ENCODE assay signal across 20 cellular contexts in the genomic region with DNA sequence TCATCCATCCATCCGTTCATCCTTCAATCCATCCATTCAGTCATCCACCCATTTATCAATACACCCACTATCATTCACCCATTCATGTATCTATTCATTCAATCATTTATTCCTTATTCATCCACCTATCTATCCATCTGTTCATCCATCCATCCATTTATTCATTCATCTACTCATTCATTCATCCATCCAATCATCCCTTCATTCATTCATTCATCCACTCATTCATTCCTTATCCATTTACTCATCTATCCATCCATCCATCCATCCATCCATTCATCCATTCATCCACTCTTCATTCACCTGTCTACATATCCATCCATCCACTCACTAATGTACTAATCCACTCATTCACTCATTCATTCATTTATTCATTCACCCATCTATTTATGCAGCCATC. TPM values are rescaled to one million over a fixed set of nuclear protein-coding genes. Genes with fewer than 3 reads are reported as not detected.
DNase-seq lines count a peak whose midpoint lies in the region; ATAC-seq, FAIRE-seq and TF ChIP-seq lines count a peak whose summit lies in the region.
"Had no signal": no experiment of that assay in that cellular context is flagged by ENCODE, and none has a peak within 500 bp of the region (broad histone marks: within the 10 kb centered on the region; RNA-seq: fewer than 3 reads in every experiment).

No MANE protein-coding gene starts in this region.

- H3K27ac Mint-ChIP-seq in CD4-positive, CD25-positive, alpha-beta regulatory T cell, result no peak overlapping the region
- H3K27ac Mint-ChIP-seq: CD4-positive, alpha-beta T cell; CD8-positive, alpha-beta memory T cell had no signal

- no peaks in the 10 kb centered on the region for H3K9me3 ChIP-seq in CD4-positive, CD25-positive, alpha-beta regulatory T cell (ENCODE audit: control insufficient read depth in 2 of 2, low read length in 2 of 2)
- H3K9me3 ChIP-seq in GM12878 (replicated peaks; ENCODE audit: control insufficient read depth, insufficient read depth, low read length), result no peaks in the 10 kb centered on the region

- peaks cover 6% of the 10 kb centered on the region for H3K36me3 Mint-ChIP-seq in CD4-positive, CD25-positive, alpha-beta regulatory T cell

- H3K4me3 ChIP-seq in CD4-positive, CD25-positive, alpha-beta regulatory T cell (ENCODE audit: low read depth, low read length), result no peak overlapping the region
- H3K4me3 ChIP-seq in GM12878, result no peak overlapping the region
- no peak overlapping the region for H3K4me3 ChIP-seq in brain microvascular endothelial cell (ENCODE audit: low read depth, low read length)
- H3K4me3 ChIP-seq: BLaER1 had no signal

- TF ChIP-seq CTCF in GM12878 (IDR thresholded peaks at IDR 0.05 in 2 of 3, conservative IDR thresholded peaks at IDR 0.05 in 1 of 3; ENCODE audit: control insufficient read depth in 2 of 3, extremely low read depth in 1 of 3, insufficient read depth in 1 of 3, low read depth in 3 of 3, low read length in 3 of 3) (no peak), brain microvascular endothelial cell (IDR thresholded peaks at IDR 0.05; ENCODE audit: low read depth, low read length, missing control alignments) (no peak)

- H3K4me3 Mint-ChIP-seq in CD4-positive, CD25-positive, alpha-beta regulatory T cell, result no peak overlapping the region
- H3K4me3 Mint-ChIP-seq: CD4-positive, alpha-beta T cell; CD8-positive, alpha-beta memory T cell had no signal

- in situ Hi-C loops in GM12878 (cut with MboI) (no loop called here), brain microvascular endothelial cell (cut with HindIII; ENCODE audit: low pct_ligation_motif_present, low sequenced_read_pairs) (no loop called here)

- no TSS peak for BruUV-seq in GM12878 (replicated peaks; lab: Mats Ljungman, UMichigan)

- no peak for TF ChIP-seq POLR2A in GM12878 (IDR thresholded peaks at IDR 0.05; ENCODE audit: low read depth, low read length)

- RAD21 ChIA-PET in GM12878 (lab: Charles Lee; ENCODE audit: unreplicated experiment), result no interaction called here

- H3K4me1 Mint-ChIP-seq in CD4-positive, CD25-positive, alpha-beta regulatory T cell, result peaks cover under 1 to 8% (median 5%) of the 10 kb centered on the region in 4 donors

- no peaks in the 10 kb centered on the region for H3K9me3 Mint-ChIP-seq in CD4-positive, CD25-positive, alpha-beta regulatory T cell
- H3K9me3 Mint-ChIP-seq: CD4-positive, alpha-beta T cell; CD8-positive, alpha-beta memory T cell had no signal

- H3K27ac ChIP-seq in CD4-positive, CD25-positive, alpha-beta regulatory T cell (ENCODE audit: insufficient read depth, low read length, poor library complexity, severe bottlenecking), result peak overlapping the region; percentile 17
- H3K27ac ChIP-seq in GM12878 (ENCODE audit: control insufficient read depth, insufficient read depth) (no peak overlapping the region), brain microvascular endothelial cell (no peak overlapping the region)
- H3K27ac ChIP-seq: BLaER1, C4-2B had no signal

- 93% methylated on average over 1 of the region's 1 CpG for WGBS in GM12878 (ENCODE audit: insufficient coverage, insufficient replicate concordance, low lambda C conversion rate, missing lambda C conversion rate)

- no peak for TF ChIP-seq EP300 in GM12878 (IDR thresholded peaks at IDR 0.05; ENCODE audit: borderline replicate concordance in 1 of 2, control insufficient read depth in 1 of 2, low read depth in 2 of 2, low read length in 2 of 2)

- H3K4me2 ChIP-seq in GM12878 (ENCODE audit: control insufficient read depth, insufficient read depth), result no peak overlapping the region
- H3K4me2 ChIP-seq: BLaER1 had no signal

- intact Hi-C loops in GM12878 (cut with micrococcal nuclease; ENCODE audit: unreplicated experiment), result no loop called here

- CTCF ChIA-PET in GM12878 (lab: Yijun Ruan, JAX), result no interaction called here

- no peak for DNase-seq in CD4-positive, CD25-positive, alpha-beta regulatory T cell
- DNase-seq in GM19239 (ENCODE audit: insufficient read length, low spot score), result no peak
- no peak for DNase-seq in GM12878 (ENCODE audit: low read depth, low spot score)
- DNase-seq in brain microvascular endothelial cell, result no peak
- DNase-seq: CD4-positive, alpha-beta T cell; CD8-positive, alpha-beta memory T cell; DMS 273 treated with DMSO at 0.1 percent for 48 hours; DMS79; GF-D8; GOT3; H7; HCEC 1CT had no signal

- H3K79me2 ChIP-seq in GM12878 (ENCODE audit: control insufficient read depth, insufficient read depth, low read length), result peaks cover 69% of the 10 kb centered on the region

- H3K27me3 ChIP-seq in CD4-positive, CD25-positive, alpha-beta regulatory T cell (ENCODE audit: control insufficient read depth, insufficient read depth, low read length), result no peaks in the 10 kb centered on the region
- no peaks in the 10 kb centered on the region for H3K27me3 ChIP-seq in GM12878 (replicated peaks in 1 of 2; ENCODE audit: control insufficient read depth in 2 of 2, insufficient read depth in 2 of 2, low read length in 1 of 2)
- no peaks in the 10 kb centered on the region for H3K27me3 ChIP-seq in brain microvascular endothelial cell (replicated peaks)
- H3K27me3 ChIP-seq: BLaER1 had no signal

- no peak for ATAC-seq in CD4-positive, CD25-positive, alpha-beta regulatory T cell (ENCODE audit: low read depth in 2 of 2)
- no peak for ATAC-seq in GM12878
- no peak for ATAC-seq in GM18517 (IDR thresholded peaks at IDR 0.05; ENCODE audit: unreplicated experiment)
- ATAC-seq in GM18520 (IDR thresholded peaks at IDR 0.05; ENCODE audit: unreplicated experiment), result no peak

- POLR2A ChIA-PET in GM12878 (lab: Charles Lee), result no interaction called here

- H4K20me1 ChIP-seq in GM12878 (ENCODE audit: control insufficient read depth, insufficient read depth), result no peaks in the 10 kb centered on the region

- SMC1A ChIA-PET in GM12878 (lab: Charles Lee; ENCODE audit: uncharacterized antibody, unreplicated experiment), result no interaction called here

- peak; percentile 60 for FAIRE-seq in GM19239 (lab: Jason Lieb, UNC)
- FAIRE-seq in GM12878 (lab: Jason Lieb, UNC), result no peak
- FAIRE-seq: D721Med had no signal

- no peak overlapping the region for H2AFZ ChIP-seq in GM12878 (ENCODE audit: control insufficient read depth, low read depth, low read length)

- TF ChIP-seq RAD21 in GM12878 (IDR thresholded peaks at IDR 0.05; ENCODE audit: insufficient read depth, low read depth, low read length), result no peak

- peaks cover 47% of the 10 kb centered on the region for H3K4me1 ChIP-seq in CD4-positive, CD25-positive, alpha-beta regulatory T cell (ENCODE audit: control insufficient read depth, insufficient read depth, low read length, poor library complexity, severe bottlenecking)
- peaks cover 29% of the 10 kb centered on the region for H3K4me1 ChIP-seq in GM12878 (ENCODE audit: control insufficient read depth, insufficient read depth, low read length)

- H3K36me3 ChIP-seq in CD4-positive, CD25-positive, alpha-beta regulatory T cell (ENCODE audit: control insufficient read depth, insufficient read depth, low read length), result peaks cover 30% of the 10 kb centered on the region
- H3K36me3 ChIP-seq in GM12878 (ENCODE audit: control insufficient read depth in 2 of 2, insufficient read depth in 2 of 2, low read length in 1 of 2) (peaks cover 4 to 10% of the 10 kb centered on the region in 2 experiments), brain microvascular endothelial cell (replicated peaks) (no peaks in the 10 kb centered on the region)

- H3K27me3 Mint-ChIP-seq in CD4-positive, CD25-positive, alpha-beta regulatory T cell, result no peaks in the 10 kb centered on the region
- H3K27me3 Mint-ChIP-seq: CD4-positive, alpha-beta T cell; CD8-positive, alpha-beta memory T cell had no signal

- no peak overlapping the region for H3K9ac ChIP-seq in GM12878 (ENCODE audit: control insufficient read depth, insufficient read depth, low read length)
- H3K9ac ChIP-seq: BLaER1 had no signal

TF ChIP-seq in GM12878, 131 proteins besides CTCF, POLR2A, EP300 and RAD21 (continues in another document):
- TF ChIP-seq SMC3 (IDR thresholded peaks at IDR 0.05; ENCODE audit: borderline replicate concordance, low read length), result no peak
- no peak for TF ChIP-seq GATAD2B (conservative IDR thresholded peaks at IDR 0.05; ENCODE audit: low read depth)
- peak; percentile 94 for TF ChIP-seq ZNF24 (IDR thresholded peaks at IDR 0.05)

RNA-seq across cellular contexts. Expression of gene P2RY8, which starts 9.5 kb away (rescaled TPM):
- 158 TPM for total RNA-seq in CD4-positive, CD25-positive, alpha-beta regulatory T cell
- polyA plus RNA-seq in CD4-positive, CD25-positive, alpha-beta regulatory T cell, result 100 to 1,000 TPM; 189 to 222 (median 207) TPM
- 85.1 and 89.7 TPM in 2 replicates for total RNA-seq in GM12878 (2013; cell fraction: nucleolus; rRNA removed)
- total RNA-seq in GM12878 (2014; rRNA removed) (34.0 and 44.7 TPM in 2 replicates), GM12878 (2014; rRNA removed; fragmentation: Illumina TruSeq; extraction: Trizol) (28.8 and 29.7 TPM in 2 replicates), GM12878 (2021) (61.3 and 61.8 TPM in 2 replicates)
- polyA plus RNA-seq in GM12878 (2011; ENCODE audit: low read depth), result 30.9 TPM
- polyA plus RNA-seq in GM12878 (2011; rRNA removed) (20.4 and 31.1 TPM in 2 replicates), GM12878 (2014; fragmentation: Illumina TruSeq; extraction: Trizol) (27.5 and 30.5 TPM in 2 replicates), GM12878 (2014; fragmentation: Nextera tagmentation; extraction: Ambion mirVana) (1 to 10 TPM; 2.0 to 4.0 TPM), GM12878 (2014; rRNA removed) (41.8 and 49.0 TPM in 2 replicates), GM12878 (2016; fragmentation: Nextera tagmentation; extraction: Ambion mirVana) (10 to 100 TPM; 62.7 to 64.4 TPM)
- polyA plus RNA-seq in GM12878 (2011; cell fraction: cytosol; rRNA removed), result 41.3 and 52.8 TPM in 2 replicates
- 29.2 and 35.1 TPM in 2 replicates for polyA plus RNA-seq in GM12878 (2011; cell fraction: nucleus; rRNA removed)
- polyA plus RNA-seq in GM12878 (2012), result 41.7 and 45.3 TPM in 2 replicates
- 37.7 and 60.0 TPM in 2 replicates for polyA minus RNA-seq in GM12878 (2011; rRNA and poly(A)+ RNA removed)
- 26.7 and 36.8 TPM in 2 replicates for polyA minus RNA-seq in GM12878 (2011; cell fraction: cytosol; rRNA and poly(A)+ RNA removed)
- polyA minus RNA-seq in GM12878 (2011; cell fraction: nucleus; rRNA and poly(A)+ RNA removed), result 20.7 and 34.7 TPM in 2 replicates
- total RNA-seq: A172, A673, G401 had no signal
